In the genomic region with DNA sequence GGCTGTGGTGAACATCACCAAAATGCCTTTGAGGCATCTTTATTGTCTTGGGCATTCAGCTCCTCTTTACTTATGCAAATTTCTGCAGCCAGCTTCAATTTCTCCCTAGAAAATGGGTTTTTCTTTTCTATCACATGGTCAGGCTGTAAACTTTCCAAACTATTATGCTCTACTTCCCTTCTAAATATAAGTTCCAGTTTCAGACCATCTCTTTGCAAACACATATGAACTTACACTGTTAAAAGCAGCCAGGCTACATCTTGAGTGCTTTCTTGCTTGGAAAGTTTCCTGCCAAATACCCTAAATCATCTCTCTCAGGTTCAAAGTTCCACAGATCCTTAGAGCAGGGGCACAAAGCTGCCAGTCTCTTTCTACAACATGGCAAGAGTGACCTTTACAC, we compare ENCODE assay signal across 29 cellular contexts.
"Had no signal": no experiment of that assay in that cellular context is flagged by ENCODE, and none has a peak within 500 bp of the region (broad histone marks: within the 10 kb centered on the region; RNA-seq: fewer than 3 reads in every experiment).

No MANE protein-coding gene starts in this region.

- H3K27ac Mint-ChIP-seq: dendritic cell treated with granulocyte-macrophage colony-stimulating factor and Interleukin-4, amounts not matched to agents 40 ng/mL and 50 ng/mL, for 4 days; effector memory CD8-positive, alpha-beta T cell; endodermal cell had no signal

- DNase-seq: colonic mucosa; cortex of kidney; dermis blood vessel endothelial cell; dorsolateral prefrontal cortex; effector CD4-positive, alpha-beta T cell; effector CD8-positive, alpha-beta T cell; effector memory CD4-positive, alpha-beta T cell; effector memory CD8-positive, alpha-beta T cell; endodermal cell; erythroblast; esophagus squamous epithelium; foreskin fibroblast; foreskin keratinocyte; foreskin melanocyte; gastrocnemius medialis; glutamatergic neuron; head of caudate nucleus; heart left ventricle; heart right ventricle had no signal

- H3K27me3 Mint-ChIP-seq: dendritic cell treated with granulocyte-macrophage colony-stimulating factor and Interleukin-4, amounts not matched to agents 40 ng/mL and 50 ng/mL, for 4 days; effector memory CD8-positive, alpha-beta T cell had no signal

- H3K4me3 ChIP-seq: colonic mucosa, coronary artery, dorsolateral prefrontal cortex, esophagus muscularis mucosa, esophagus squamous epithelium, gastrocnemius medialis, gastroesophageal sphincter, heart left ventricle, heart right ventricle had no signal

- H3K9me3 ChIP-seq: colonic mucosa, esophagus muscularis mucosa, esophagus squamous epithelium, gastrocnemius medialis had no signal

- H3K4me3 Mint-ChIP-seq: dendritic cell treated with granulocyte-macrophage colony-stimulating factor and Interleukin-4, amounts not matched to agents 40 ng/mL and 50 ng/mL, for 4 days; effector memory CD8-positive, alpha-beta T cell; endodermal cell had no signal

- ATAC-seq: effector memory CD8-positive, alpha-beta T cell; esophagus mucosa; foreskin keratinocyte; gastrocnemius medialis; gastroesophageal sphincter; heart left ventricle; heart right ventricle had no signal

- H3K4me1 ChIP-seq: colonic mucosa, esophagus muscularis mucosa, esophagus squamous epithelium, foreskin keratinocyte, gastrocnemius medialis, gastroesophageal sphincter, heart right ventricle had no signal

- H3K4me1 Mint-ChIP-seq: endodermal cell had no signal

- H3K36me3 ChIP-seq: colonic mucosa had no signal

- H3K27me3 ChIP-seq: colonic mucosa, dorsolateral prefrontal cortex, esophagus muscularis mucosa, esophagus squamous epithelium, foreskin keratinocyte, gastrocnemius medialis, gastroesophageal sphincter, heart left ventricle, heart right ventricle had no signal

- FAIRE-seq: colon, endometrium, endothelial cell of umbilical vein, frontal cortex had no signal

- H3K27ac ChIP-seq: colonic mucosa, coronary artery, dorsolateral prefrontal cortex, epithelial cell of prostate, esophagus muscularis mucosa, esophagus squamous epithelium, foreskin keratinocyte, gastrocnemius medialis, gastroesophageal sphincter, heart left ventricle, heart right ventricle had no signal
